8 cellular contexts compared by ENCODE assay signal in the genomic region with DNA sequence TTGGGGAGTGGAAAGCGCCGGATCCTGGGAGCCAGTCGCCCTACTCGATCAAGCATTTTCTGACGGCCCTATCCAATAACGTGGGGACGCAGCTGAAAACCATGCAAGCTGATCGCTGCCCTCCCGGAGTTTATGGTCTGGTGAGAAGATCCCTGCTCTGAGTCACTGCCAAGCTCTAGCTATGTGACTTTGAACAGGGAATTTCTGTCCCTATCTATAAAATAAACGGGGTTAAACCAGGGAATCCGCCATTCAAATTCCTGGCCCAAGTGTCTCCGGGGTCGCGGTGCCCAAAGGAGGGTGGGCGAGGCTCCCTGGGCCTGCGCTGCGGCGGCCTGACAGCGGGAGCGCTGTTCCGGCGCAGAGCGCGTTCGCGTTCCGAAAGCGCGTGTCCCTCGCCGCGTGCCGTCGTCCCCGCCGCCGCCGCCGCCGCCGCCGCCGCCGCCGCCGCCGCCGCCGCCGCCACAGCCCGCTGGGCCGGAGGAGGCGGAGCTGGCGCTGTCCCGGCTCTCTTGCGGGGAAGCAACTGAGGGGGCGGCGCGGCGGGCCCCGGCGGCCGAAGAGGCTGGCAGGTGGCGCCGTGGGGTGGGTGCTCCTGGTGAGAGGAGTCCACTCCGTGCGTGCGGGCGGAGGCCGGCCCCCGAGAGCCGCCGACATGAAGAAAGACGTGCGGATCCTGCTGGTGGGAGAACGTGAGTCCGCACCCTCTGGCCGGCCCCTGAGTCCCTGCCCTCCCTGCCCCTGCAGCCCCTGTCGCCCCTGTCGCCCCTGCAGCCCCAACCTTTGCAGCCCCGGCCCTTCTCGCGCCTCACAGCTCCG.
A peak's percentile ranks its signal among the peaks of the same experiment; 100 is the strongest.
DNase-seq lines count a peak whose midpoint lies in the region; ATAC-seq and TF ChIP-seq lines count a peak whose summit lies in the region.

Gene RHOT1 (plus strand): TSS at position 465 of the 819 bp plus-strand sequence. CDS start 191 bp downstream, at position 656.

- H3K27ac ChIP-seq in KMS-11, result peak within 1 kb of the TSS; percentile 48
- H3K27ac ChIP-seq in RWPE1, result peak within 1 kb of the TSS; percentile 93
- H3K27ac ChIP-seq in subcutaneous abdominal adipose tissue (ENCODE audit: low read depth, low read length), result peak within 1 kb of the TSS; percentile 97

- DNase-seq in DMS79 (lab: John Stamatoyannopoulos, UW) (peak; percentile 64), RWPE1 (ENCODE audit: low spot score) (peak; percentile 74), foreskin fibroblast (peak; percentile 85 to 90)
- peak; percentile 92 for DNase-seq in activated effector memory CD4-positive, alpha-beta T cell treated with anti-CD3 and anti-CD28 coated beads, Interleukin-2, amount 50 U/mL, for 16 hours

- H3K4me3 ChIP-seq in KMS-11 (IDR thresholded peaks at IDR 0.05; ENCODE audit: insufficient read depth, low read depth, low read length), result peak within 1 kb of the TSS; percentile 11
- H3K4me3 ChIP-seq in foreskin fibroblast (ENCODE audit: low read depth in 1 of 2, low read length in 2 of 2), result peak within 1 kb of the TSS; percentile 86 to 99
- H3K4me3 ChIP-seq in neuron (ENCODE audit: low read length), result peak within 1 kb of the TSS; percentile 65
- peak within 1 kb of the TSS; percentile 85 to 97 (median 91) for H3K4me3 ChIP-seq in subcutaneous abdominal adipose tissue (ENCODE audit: low read depth in 1 of 5, low read length in 5 of 5)

- CTCF ChIA-PET in RWPE1 (lab: Yijun Ruan, JAX), result interaction anchor here (0.5 to 1.0 kb wide), 4 partner anchors 11 to 81 kb away, joined by 3 to 5 read pairs (median 4); no protein-coding TSS in a partner anchor

- H3K27me3 ChIP-seq in KMS-11 (ENCODE audit: insufficient read depth, low read depth), result no peaks in the 10 kb centered on the region
- no peaks in the 10 kb centered on the region for H3K27me3 ChIP-seq in neuron (ENCODE audit: insufficient read depth, low read length)
- no peaks in the 10 kb centered on the region for H3K27me3 ChIP-seq in subcutaneous abdominal adipose tissue (ENCODE audit: control insufficient read depth in 5 of 5, insufficient read depth in 4 of 5, low read length in 5 of 5)

- H3K4me1 ChIP-seq in KMS-11 (ENCODE audit: low read depth, poor library complexity, severe bottlenecking), result peaks cover 27% of the 10 kb centered on the region
- H3K4me1 ChIP-seq in neuron (ENCODE audit: insufficient read depth, low read length), result peaks cover 6% of the 10 kb centered on the region
- peaks cover 0 to 44% (median 32%) of the 10 kb centered on the region in 5 donors for H3K4me1 ChIP-seq in subcutaneous abdominal adipose tissue (ENCODE audit: control insufficient read depth in 5 of 5, insufficient read depth in 5 of 5, low read length in 5 of 5)

- H2AFZ ChIP-seq in KMS-11 (ENCODE audit: low read depth), result peak within 1 kb of the TSS; percentile 99
- peak within 1 kb of the TSS; percentile 88 for H2AFZ ChIP-seq in neuron (ENCODE audit: low read depth, low read length)

- H3K4me2 ChIP-seq in KMS-11, result peak within 1 kb of the TSS; percentile 91

- H4K20me1 ChIP-seq in KMS-11 (ENCODE audit: insufficient read depth), result no peaks in the 10 kb centered on the region

- H3K9me3 ChIP-seq in neuron (ENCODE audit: low read length) (no peaks in the 10 kb centered on the region), subcutaneous abdominal adipose tissue (ENCODE audit: control insufficient read depth in 5 of 5, low read length in 5 of 5) (no peaks in the 10 kb centered on the region)

- H3K36me3 ChIP-seq in KMS-11 (ENCODE audit: insufficient read depth), result no peaks in the 10 kb centered on the region
- H3K36me3 ChIP-seq in neuron (ENCODE audit: insufficient read depth, low read length), result peaks cover 2% of the 10 kb centered on the region
- H3K36me3 ChIP-seq in subcutaneous abdominal adipose tissue (ENCODE audit: control insufficient read depth in 5 of 5, insufficient read depth in 5 of 5, low read length in 5 of 5), result peaks cover 0 to 3% (median 0%) of the 10 kb centered on the region in 5 donors

- POLR2A ChIA-PET in RWPE1 (lab: Yijun Ruan, JAX; ENCODE audit: low non-redundant PET), result interaction anchor here (0.9 kb wide), 1 partner anchor 135 kb away, joined by 4 read pairs; the partner anchor contains the start of gene LRRC37B

- peaks cover 35% of the 10 kb centered on the region for H3K79me2 ChIP-seq in KMS-11 (ENCODE audit: insufficient read depth, low read depth)

- H3K9ac ChIP-seq in KMS-11 (peak within 1 kb of the TSS; percentile 64; the same call in 1 of the 2 replicates), subcutaneous abdominal adipose tissue (ENCODE audit: low read length in 5 of 5) (peak within 1 kb of the TSS; percentile 92 to 99 (median 95))

- peak; percentile 80 for ATAC-seq in GM21619 (IDR thresholded peaks at IDR 0.05; ENCODE audit: unreplicated experiment)

- TF ChIP-seq CTCF in KMS-11 (conservative IDR thresholded peaks at IDR 0.05; ENCODE audit: low read depth, low read length), result peak; percentile 52
- TF ChIP-seq CTCF in RWPE1 (conservative IDR thresholded peaks at IDR 0.05; ENCODE audit: low read depth), result peak; percentile 87
- peak; percentile 34 for TF ChIP-seq CTCF in foreskin fibroblast (IDR thresholded peaks at IDR 0.05; ENCODE audit: low read depth, low read length)

Comparison
In these comparisons a context has a peak if more than half of its experiments do, and no peak if none do; other contexts are left out.
1. Peak in every context shown above with its lines: DNase-seq, ATAC-seq, H3K4me3 ChIP-seq and H3K27ac ChIP-seq.
2. H3K4me3 ChIP-seq: peak in every context shown above with its lines; median percentile 92 in foreskin fibroblast; 91 in subcutaneous abdominal adipose tissue; 65 in neuron; 11 in KMS-11.
3. CTCF ChIP-seq: peak in every context shown above with its lines; median percentile 87 in RWPE1; 52 in KMS-11; 34 in foreskin fibroblast.